Comparison of ENCODE assay signal across 8 cellular contexts in the genomic region with DNA sequence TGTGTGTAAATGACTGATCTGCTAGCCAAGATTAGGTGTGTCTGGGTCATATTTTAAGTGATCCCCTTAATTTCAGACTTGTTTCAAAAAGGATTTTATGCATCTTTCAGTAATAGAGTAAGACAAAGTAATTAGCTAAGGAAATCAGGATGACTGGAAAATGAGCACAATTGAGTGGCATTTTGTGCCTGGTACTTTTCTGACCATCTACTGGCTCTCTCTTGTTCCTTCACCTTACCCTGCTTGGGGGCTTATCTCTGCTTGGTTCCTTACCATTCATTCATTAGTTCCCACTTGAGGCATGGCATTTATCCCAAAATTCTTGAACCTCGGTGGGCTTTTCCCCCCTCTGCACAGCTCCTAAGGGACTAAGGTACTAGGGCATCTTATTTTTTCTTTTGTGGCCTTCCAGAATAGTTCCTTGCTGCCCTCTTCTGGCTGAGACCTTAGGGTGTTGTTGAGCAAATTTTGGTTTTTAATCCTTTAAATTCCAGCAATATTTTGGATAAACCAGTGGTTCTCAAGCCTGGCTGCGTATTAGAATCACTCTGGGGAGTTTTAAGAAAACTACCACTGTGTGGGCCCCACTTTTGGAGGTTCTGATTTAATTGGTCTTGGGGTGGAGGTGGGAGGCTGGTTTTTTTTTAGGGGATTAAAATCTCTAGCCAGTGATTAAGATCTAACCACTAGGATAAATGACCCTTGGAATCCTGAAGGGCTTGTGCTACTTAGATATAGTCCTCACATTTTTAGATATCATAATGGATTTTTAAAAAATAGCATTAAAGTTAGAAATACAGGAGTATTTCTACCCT. TPM values are rescaled to one million over a fixed set of nuclear protein-coding genes. Genes with fewer than 3 reads are reported as not detected.
DNase-seq lines count a peak whose midpoint lies in the region; ATAC-seq and TF ChIP-seq lines count a peak whose summit lies in the region.

No MANE protein-coding gene starts in this region.

- peak; percentile 83 for TF ChIP-seq CTCF in fibroblast of mammary gland (conservative IDR thresholded peaks at IDR 0.05; ENCODE audit: control insufficient read depth, insufficient read depth, low read depth, low read length)
- peak; percentile 64 for TF ChIP-seq CTCF in psoas muscle (IDR thresholded peaks at IDR 0.05)
- no peak for TF ChIP-seq CTCF in coronary artery (IDR thresholded peaks at IDR 0.05)

- intact Hi-C loops in psoas muscle (cut with DNase I): loop anchor here (2.0 to 10.0 kb wide), 4 partner anchors 132 to 490 kb away; no protein-coding TSS in a partner anchor

- DNase-seq in NK-92 treated with Interleukin-12 subunit alpha and Interleukin-12 subunit beta, amount 100 ng/mL, for 24 hours (lab: John Stamatoyannopoulos, UW): peak; percentile 1
- DNase-seq in NK-92 (lab: John Stamatoyannopoulos, UW; ENCODE audit: unreplicated experiment) (no peak), SJCRH30 (peak; percentile 12 to 48), fibroblast of mammary gland (ENCODE audit: low read depth) (peak; percentile 55), psoas muscle (no peak), coronary artery (ENCODE audit: low spot score) (no peak)
- DNase-seq in activated effector memory CD4-positive, alpha-beta T cell treated with anti-CD3 and anti-CD28 coated beads, Interleukin-2, amount 50 U/mL, for 16 hours: no peak

- peaks cover 2% of the 10 kb centered on the region; the same call in 1 of the 2 replicates for H3K4me1 ChIP-seq in SJCRH30
- H3K4me1 ChIP-seq in psoas muscle: no peaks in the 10 kb centered on the region

- H3K9me3 ChIP-seq in SJCRH30 (replicated peaks) (0 out of 2 replicates have a peak, but pooled peaks cover 3% of the 10 kb centered on the region), psoas muscle (no peaks in the 10 kb centered on the region)

- 12 to 28% (median 18%) methylated on average over 2 of the region's 2 CpGs for WGBS in psoas muscle, 3 donors

- H3K36me3 ChIP-seq in SJCRH30 (peaks cover 6% of the 10 kb centered on the region; the same call in 1 of the 2 replicates), psoas muscle (ENCODE audit: insufficient read depth in 1 of 2, low read depth in 1 of 2) (no peaks in the 10 kb centered on the region)

- H3K4me3 ChIP-seq in SJCRH30 (no peak overlapping the region), fibroblast of mammary gland (ENCODE audit: control insufficient read depth, low read depth, low read length) (no peak overlapping the region), psoas muscle (no peak overlapping the region), coronary artery (no peak overlapping the region)

- ATAC-seq in HG02884 (IDR thresholded peaks at IDR 0.05; ENCODE audit: unreplicated experiment): peak; percentile 14
- ATAC-seq in psoas muscle: peak in 2 of 4 donors; percentile 48 to 74

- H3K27ac ChIP-seq in SJCRH30: no peak overlapping the region
- H3K27ac ChIP-seq in psoas muscle: no peak overlapping the region
- H3K27ac ChIP-seq in coronary artery: no peak overlapping the region

- H3K27me3 ChIP-seq in SJCRH30 (no peaks in the 10 kb centered on the region), psoas muscle (ENCODE audit: insufficient read depth in 3 of 3, low read length in 2 of 3) (no peaks in the 10 kb centered on the region)

RNA-seq across cellular contexts. Expression of gene HS2ST1, which starts 50.8 kb away (rescaled TPM):
- total RNA-seq in SJCRH30 (2014; rRNA removed; shearing (Covaris generic)): 39.4 and 45.0 TPM in 2 replicates
- 10 to 100 TPM in 1 of 4 donors, 1 to 10 TPM in 3; 7.0 to 12.0 (median 9.7) TPM for total RNA-seq in psoas muscle
- 1 to 10 TPM; 3.3 to 8.1 (median 5.2) TPM for polyA plus RNA-seq in psoas muscle

RNA-seq across cellular contexts. Expression of gene SELENOF, which starts 51.3 kb away (rescaled TPM):
- 162 and 174 TPM in 2 replicates for total RNA-seq in SJCRH30 (2014; rRNA removed; shearing (Covaris generic))
- total RNA-seq in psoas muscle: 10 to 100 TPM; 56.4 to 67.6 (median 61.0) TPM
- polyA plus RNA-seq in psoas muscle: 10 to 100 TPM; 56.2 to 91.4 (median 75.2) TPM

Comparison
In these comparisons a context has a peak if more than half of its experiments do, and no peak if none do; other contexts are left out.
1. DNase-seq: peak in NK-92 treated with Interleukin-12 subunit alpha and Interleukin-12 subunit beta, amount 100 ng/mL, for 24 hours (single experiment), SJCRH30 (2 of 2) and fibroblast of mammary gland (single experiment); none in NK-92 (single experiment), psoas muscle (0 of 2), coronary artery (single experiment) and activated effector memory CD4-positive, alpha-beta T cell treated with anti-CD3 and anti-CD28 coated beads, Interleukin-2, amount 50 U/mL, for 16 hours (single experiment).